Comparison of ENCODE assay signal across 8 cellular contexts in the genomic region with DNA sequence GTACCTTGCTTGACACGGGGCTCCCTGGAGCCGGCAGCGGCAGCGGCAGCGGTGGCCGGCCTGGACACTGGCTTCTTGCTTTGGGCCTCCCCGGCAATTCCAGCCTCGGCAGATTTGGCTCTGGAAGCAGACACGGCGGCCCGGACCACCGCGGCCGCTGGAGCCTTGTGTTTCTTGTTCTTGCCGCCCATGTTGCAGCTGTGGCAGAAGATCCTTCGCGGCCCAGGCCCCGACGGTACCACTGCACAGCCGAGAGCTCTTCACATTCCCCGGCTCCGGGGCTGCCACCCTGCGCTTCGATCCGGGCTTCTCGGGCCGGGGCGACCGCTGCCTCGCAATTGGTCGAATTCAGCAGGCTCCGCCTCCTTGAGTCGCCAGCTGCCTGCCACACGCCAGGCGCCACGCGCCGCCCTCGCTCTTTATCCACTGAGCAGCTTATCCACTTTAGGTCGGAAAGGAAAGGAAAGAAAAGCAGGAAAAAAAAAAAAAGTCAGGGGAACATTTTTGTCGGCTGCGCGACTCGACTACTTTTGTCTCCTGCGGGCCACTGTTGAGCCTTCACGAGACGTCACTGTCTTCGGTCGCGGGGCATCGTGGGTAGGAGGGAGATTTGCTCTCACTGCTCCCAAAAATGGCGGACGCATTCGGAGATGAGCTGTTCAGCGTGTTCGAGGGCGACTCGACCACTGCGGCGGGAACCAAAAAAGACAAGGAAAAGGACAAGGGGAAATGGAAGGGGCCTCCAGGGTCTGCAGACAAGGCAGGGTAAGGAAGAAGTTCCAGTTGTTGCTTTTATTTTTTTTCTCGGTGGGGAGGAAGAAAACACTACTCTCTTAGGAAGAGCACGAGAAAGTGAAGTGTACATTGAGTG. TPM values are rescaled to one million over a fixed set of nuclear protein-coding genes. Genes with fewer than 3 reads are reported as not detected.
DNase-seq lines count a peak whose midpoint lies in the region; ATAC-seq, FAIRE-seq and TF ChIP-seq lines count a peak whose summit lies in the region.

A gene with protein sequence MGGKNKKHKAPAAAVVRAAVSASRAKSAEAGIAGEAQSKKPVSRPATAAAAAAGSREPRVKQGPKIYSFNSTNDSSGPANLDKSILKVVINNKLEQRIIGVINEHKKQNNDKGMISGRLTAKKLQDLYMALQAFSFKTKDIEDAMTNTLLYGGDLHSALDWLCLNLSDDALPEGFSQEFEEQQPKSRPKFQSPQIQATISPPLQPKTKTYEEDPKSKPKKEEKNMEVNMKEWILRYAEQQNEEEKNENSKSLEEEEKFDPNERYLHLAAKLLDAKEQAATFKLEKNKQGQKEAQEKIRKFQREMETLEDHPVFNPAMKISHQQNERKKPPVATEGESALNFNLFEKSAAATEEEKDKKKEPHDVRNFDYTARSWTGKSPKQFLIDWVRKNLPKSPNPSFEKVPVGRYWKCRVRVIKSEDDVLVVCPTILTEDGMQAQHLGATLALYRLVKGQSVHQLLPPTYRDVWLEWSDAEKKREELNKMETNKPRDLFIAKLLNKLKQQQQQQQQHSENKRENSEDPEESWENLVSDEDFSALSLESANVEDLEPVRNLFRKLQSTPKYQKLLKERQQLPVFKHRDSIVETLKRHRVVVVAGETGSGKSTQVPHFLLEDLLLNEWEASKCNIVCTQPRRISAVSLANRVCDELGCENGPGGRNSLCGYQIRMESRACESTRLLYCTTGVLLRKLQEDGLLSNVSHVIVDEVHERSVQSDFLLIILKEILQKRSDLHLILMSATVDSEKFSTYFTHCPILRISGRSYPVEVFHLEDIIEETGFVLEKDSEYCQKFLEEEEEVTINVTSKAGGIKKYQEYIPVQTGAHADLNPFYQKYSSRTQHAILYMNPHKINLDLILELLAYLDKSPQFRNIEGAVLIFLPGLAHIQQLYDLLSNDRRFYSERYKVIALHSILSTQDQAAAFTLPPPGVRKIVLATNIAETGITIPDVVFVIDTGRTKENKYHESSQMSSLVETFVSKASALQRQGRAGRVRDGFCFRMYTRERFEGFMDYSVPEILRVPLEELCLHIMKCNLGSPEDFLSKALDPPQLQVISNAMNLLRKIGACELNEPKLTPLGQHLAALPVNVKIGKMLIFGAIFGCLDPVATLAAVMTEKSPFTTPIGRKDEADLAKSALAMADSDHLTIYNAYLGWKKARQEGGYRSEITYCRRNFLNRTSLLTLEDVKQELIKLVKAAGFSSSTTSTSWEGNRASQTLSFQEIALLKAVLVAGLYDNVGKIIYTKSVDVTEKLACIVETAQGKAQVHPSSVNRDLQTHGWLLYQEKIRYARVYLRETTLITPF (N-terminal part only) (minus strand): TSS at position 312 of the 871 bp plus-strand sequence. CDS start 121 bp downstream, at position 191.
A gene (plus strand): TSS at position 607 of the 871 bp plus-strand sequence. CDS start 25 bp downstream, at position 632.

- no peak within 1 kb of the TSS for H3K27ac Mint-ChIP-seq in T-helper 17 cell

- no peak within 1 kb of the TSS for H3K4me3 Mint-ChIP-seq in T-helper 17 cell

- H3K27me3 ChIP-seq in right atrium auricular region (no peaks in the 10 kb centered on the region), psoas muscle (ENCODE audit: insufficient read depth in 3 of 3, low read length in 2 of 3) (no peaks in the 10 kb centered on the region)

- peaks cover 18% of the 10 kb centered on the region for H3K4me1 Mint-ChIP-seq in T-helper 17 cell

- H3K4me1 ChIP-seq in right atrium auricular region (peaks cover 0 to 57% of the 10 kb centered on the region in 2 donors), psoas muscle (peaks cover 58% of the 10 kb centered on the region)

- H3K36me3 ChIP-seq in right atrium auricular region (no peaks in the 10 kb centered on the region), psoas muscle (ENCODE audit: insufficient read depth in 1 of 2, low read depth in 1 of 2) (peaks cover 0 to 5% of the 10 kb centered on the region in 2 donors)

- peak; percentile 68 for ATAC-seq in GM18499 (IDR thresholded peaks at IDR 0.05; ENCODE audit: insufficient read depth, unreplicated experiment)
- ATAC-seq in HG02938 (IDR thresholded peaks at IDR 0.05; ENCODE audit: unreplicated experiment), result peak; percentile 87
- ATAC-seq in T-helper 17 cell, result peak; percentile 93
- ATAC-seq in psoas muscle, result peak; percentile 92 to 95 (median 95)

- no peaks in the 10 kb centered on the region for H3K27me3 Mint-ChIP-seq in T-helper 17 cell

- peak; percentile 93 for FAIRE-seq in urothelium cell line (lab: Jason Lieb, UNC)

- H3K9me3 ChIP-seq in T-helper 17 cell (ENCODE audit: control insufficient read depth, low read length, poor library complexity, severe bottlenecking) (no peaks in the 10 kb centered on the region), right atrium auricular region (no peaks in the 10 kb centered on the region), psoas muscle (peaks cover 3% of the 10 kb centered on the region)

- intact Hi-C loops in psoas muscle (cut with DNase I), result no loop called here

- H3K4me3 ChIP-seq in right atrium auricular region, result peak within 1 kb of the TSS; percentile 86 to 92
- peak within 1 kb of the TSS; percentile 95 for H3K4me3 ChIP-seq in psoas muscle

- WGBS in psoas muscle, 3 donors, result 0% methylated on average over 61 to 62 of the region's 62 CpGs

- TF ChIP-seq CTCF in right atrium auricular region (IDR thresholded peaks at IDR 0.05) (no peak), psoas muscle (IDR thresholded peaks at IDR 0.05) (no peak)

- DNase-seq in NCI-H1694 treated with DMSO at 0.1 percent for 48 hours (lab: John Stamatoyannopoulos, UW) (peak; percentile 94), T-helper 17 cell (peak; percentile 80 to 82 (median 82)), right atrium auricular region (ENCODE audit: low spot score) (peak; percentile 93), psoas muscle (peak; percentile 91 to 94), urothelium cell line (ENCODE audit: low spot score) (peak; percentile 94)

- H3K27ac ChIP-seq in angular gyrus (ENCODE audit: low read depth, low read length) (peak within 1 kb of the TSS; percentile 95), right atrium auricular region (peak within 1 kb of the TSS; percentile 93 to 98), psoas muscle (peak within 1 kb of the TSS; percentile 96)

- H3K36me3 Mint-ChIP-seq in T-helper 17 cell (ENCODE audit: low read depth), result peaks cover 2% of the 10 kb centered on the region

RNA-seq across cellular contexts. Expression of the first gene that starts in this region (rescaled TPM):
- total RNA-seq in T-helper 17 cell, result 10 to 100 TPM; 12.7 to 19.0 TPM
- 10 to 100 TPM; 17.5 to 20.9 TPM for total RNA-seq in right atrium auricular region
- 10 to 100 TPM; 25.6 to 38.5 (median 33.3) TPM for total RNA-seq in psoas muscle
- polyA plus RNA-seq in psoas muscle, result 10 to 100 TPM; 16.1 to 47.7 (median 28.6) TPM

RNA-seq across cellular contexts. Expression of the second gene that starts in this region (rescaled TPM):
- 10 to 100 TPM; 61.0 to 73.7 TPM for total RNA-seq in T-helper 17 cell
- 10 to 100 TPM; 56.7 to 86.0 TPM for total RNA-seq in right atrium auricular region
- total RNA-seq in psoas muscle, result 10 to 100 TPM; 59.5 to 79.4 (median 75.4) TPM
- 10 to 100 TPM; 26.7 to 42.8 (median 35.1) TPM for polyA plus RNA-seq in psoas muscle

Comparison
In these comparisons a context has a peak if more than half of its experiments do, and no peak if none do; other contexts are left out.
1. Peak in every context shown above with its lines: DNase-seq, ATAC-seq, H3K4me3 ChIP-seq and H3K27ac ChIP-seq.